In genomic region chr18:22710628-22711380, GRCh38 we compare ENCODE assay signal across 1 cellular context.
TF ChIP-seq lines count a peak whose summit lies in the region.

No MANE protein-coding gene starts in this region.

TF ChIP-seq in liver, 16 proteins besides CTCF, POLR2A, EP300 and RAD21 (continued from another document):
- TF ChIP-seq REST (IDR thresholded peaks at IDR 0.05) (no peak), EGR1 (IDR thresholded peaks at IDR 0.05; ENCODE audit: low read depth in 2 of 2) (peak in 1 of 2 donors; percentile 19), HNF4G (IDR thresholded peaks at IDR 0.05) (no peak), FOXA1 (IDR thresholded peaks at IDR 0.05) (no peak), RXRA (IDR thresholded peaks at IDR 0.05) (peak in 1 of 2 donors; percentile 31), GABPA (IDR thresholded peaks at IDR 0.05 in 1 of 2, conservative IDR thresholded peaks at IDR 0.05 in 1 of 2) (no peak), HNF4A (conservative IDR thresholded peaks at IDR 0.05) (no peak)
- TF ChIP-seq, protein P1, sequence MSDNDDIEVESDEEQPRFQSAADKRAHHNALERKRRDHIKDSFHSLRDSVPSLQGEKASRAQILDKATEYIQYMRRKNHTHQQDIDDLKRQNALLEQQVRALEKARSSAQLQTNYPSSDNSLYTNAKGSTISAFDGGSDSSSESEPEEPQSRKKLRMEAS (IDR thresholded peaks at IDR 0.05), result no peak
